ENCODE assay signal across 1 cellular context in the genomic region with DNA sequence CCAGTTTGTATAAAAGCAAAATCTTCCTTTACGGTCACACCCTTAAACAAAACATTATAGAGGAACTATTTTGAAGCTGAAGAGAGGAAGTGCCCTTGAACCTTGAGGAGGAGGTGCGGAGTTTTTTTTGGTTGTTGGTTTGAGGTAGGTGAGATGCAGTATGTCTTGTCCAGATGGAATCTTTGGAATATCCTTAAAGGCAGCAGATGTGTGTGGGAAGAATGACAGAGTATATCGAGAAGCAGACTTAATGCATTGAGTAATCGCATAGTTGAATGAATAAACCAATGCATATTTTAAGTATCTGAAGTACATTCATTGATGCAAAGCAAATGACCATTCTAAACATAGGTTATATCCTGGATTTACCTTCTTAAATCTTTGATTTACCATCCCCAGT.
TF ChIP-seq lines count a peak whose summit lies in the region.

No MANE protein-coding gene starts in this region.

TF ChIP-seq in SK-N-SH, 30 proteins besides CTCF, POLR2A, EP300 and RAD21 (continued from another document):
- TF ChIP-seq, protein P1, sequence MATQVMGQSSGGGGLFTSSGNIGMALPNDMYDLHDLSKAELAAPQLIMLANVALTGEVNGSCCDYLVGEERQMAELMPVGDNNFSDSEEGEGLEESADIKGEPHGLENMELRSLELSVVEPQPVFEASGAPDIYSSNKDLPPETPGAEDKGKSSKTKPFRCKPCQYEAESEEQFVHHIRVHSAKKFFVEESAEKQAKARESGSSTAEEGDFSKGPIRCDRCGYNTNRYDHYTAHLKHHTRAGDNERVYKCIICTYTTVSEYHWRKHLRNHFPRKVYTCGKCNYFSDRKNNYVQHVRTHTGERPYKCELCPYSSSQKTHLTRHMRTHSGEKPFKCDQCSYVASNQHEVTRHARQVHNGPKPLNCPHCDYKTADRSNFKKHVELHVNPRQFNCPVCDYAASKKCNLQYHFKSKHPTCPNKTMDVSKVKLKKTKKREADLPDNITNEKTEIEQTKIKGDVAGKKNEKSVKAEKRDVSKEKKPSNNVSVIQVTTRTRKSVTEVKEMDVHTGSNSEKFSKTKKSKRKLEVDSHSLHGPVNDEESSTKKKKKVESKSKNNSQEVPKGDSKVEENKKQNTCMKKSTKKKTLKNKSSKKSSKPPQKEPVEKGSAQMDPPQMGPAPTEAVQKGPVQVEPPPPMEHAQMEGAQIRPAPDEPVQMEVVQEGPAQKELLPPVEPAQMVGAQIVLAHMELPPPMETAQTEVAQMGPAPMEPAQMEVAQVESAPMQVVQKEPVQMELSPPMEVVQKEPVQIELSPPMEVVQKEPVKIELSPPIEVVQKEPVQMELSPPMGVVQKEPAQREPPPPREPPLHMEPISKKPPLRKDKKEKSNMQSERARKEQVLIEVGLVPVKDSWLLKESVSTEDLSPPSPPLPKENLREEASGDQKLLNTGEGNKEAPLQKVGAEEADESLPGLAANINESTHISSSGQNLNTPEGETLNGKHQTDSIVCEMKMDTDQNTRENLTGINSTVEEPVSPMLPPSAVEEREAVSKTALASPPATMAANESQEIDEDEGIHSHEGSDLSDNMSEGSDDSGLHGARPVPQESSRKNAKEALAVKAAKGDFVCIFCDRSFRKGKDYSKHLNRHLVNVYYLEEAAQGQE (IDR thresholded peaks at IDR 0.05; ENCODE audit: low read depth, low read length): no peak
- no peak for TF ChIP-seq NFIC (IDR thresholded peaks at IDR 0.05; ENCODE audit: borderline replicate concordance)
- no peak for TF ChIP-seq TAF1 (IDR thresholded peaks at IDR 0.05; ENCODE audit: borderline replicate concordance, low read depth, low read length)
- TF ChIP-seq POLR2AphosphoS5 (IDR thresholded peaks at IDR 0.05; ENCODE audit: low read depth, low read length): no peak
- TF ChIP-seq TEAD4 (IDR thresholded peaks at IDR 0.05; ENCODE audit: borderline replicate concordance, insufficient read depth): no peak
- TF ChIP-seq SMC3 (IDR thresholded peaks at IDR 0.05; ENCODE audit: low read depth, low read length): no peak
